In genomic region chr2:50535971-50536759, GRCh38 we compare ENCODE assay signal across 8 cellular contexts.
DNase-seq lines count a peak whose midpoint lies in the region; ATAC-seq and TF ChIP-seq lines count a peak whose summit lies in the region.

No MANE protein-coding gene starts in this region.

- DNase-seq in AG04449 (ENCODE audit: low read depth, low spot score) (no peak), NCI-H1105 treated with DMSO at 0.1 percent for 48 hours (lab: John Stamatoyannopoulos, UW) (peak; percentile 42), adipocyte (ENCODE audit: low read depth) (peak; percentile 69), lung microvascular endothelial cell (ENCODE audit: low read depth in 2 of 2) (peak; percentile 17 to 42), SKM-1 treated with dmso at 0.1 percent for 144 hours (lab: John Stamatoyannopoulos, UW; ENCODE audit: unreplicated experiment) (no peak), mesenteric fat pad (ENCODE audit: low spot score) (no peak)

- POLR2A ChIA-PET in AG04449 (lab: Yijun Ruan, JAX): no interaction called here

- TF ChIP-seq CTCF in AG04449 (IDR thresholded peaks at IDR 0.05; ENCODE audit: insufficient read depth, low read length, missing control alignments): peak; percentile 52

- no peak overlapping the region for H3K4me3 ChIP-seq in AG04449 (ENCODE audit: low read depth, low read length)
- no peak overlapping the region for H3K4me3 ChIP-seq in adipocyte (ENCODE audit: low read length)

- H3K9me3 ChIP-seq in adipocyte (ENCODE audit: control insufficient read depth, low read length): no peaks in the 10 kb centered on the region

- CTCF ChIA-PET in AG04449 (lab: Yijun Ruan, JAX): interaction anchor here (0.6 to 1.5 kb wide), 3 partner anchors 11 to 1372 kb away, joined by 3 to 4 read pairs (median 3); no protein-coding TSS in a partner anchor

- H3K4me1 ChIP-seq in adipocyte (ENCODE audit: control insufficient read depth, insufficient read depth, low read length): no peaks in the 10 kb centered on the region

- H3K27me3 ChIP-seq in adipocyte (replicated peaks; ENCODE audit: control insufficient read depth, insufficient read depth, low read length): peaks cover 11% of the 10 kb centered on the region

- ATAC-seq in GM19023 (IDR thresholded peaks at IDR 0.05; ENCODE audit: unreplicated experiment) (peak; percentile 62), HG03175 (IDR thresholded peaks at IDR 0.05; ENCODE audit: unreplicated experiment) (no peak)

- H3K9ac ChIP-seq in adipocyte (ENCODE audit: low read length): no peak overlapping the region

- H3K36me3 ChIP-seq in adipocyte (ENCODE audit: control insufficient read depth, insufficient read depth, low read length, severe bottlenecking): no peaks in the 10 kb centered on the region

Comparison
In these comparisons a context has a peak if more than half of its experiments do, and no peak if none do; other contexts are left out.
1. DNase-seq: peak in NCI-H1105 treated with DMSO at 0.1 percent for 48 hours (single experiment), adipocyte (single experiment) and lung microvascular endothelial cell (2 of 2); none in AG04449 (single experiment), SKM-1 treated with dmso at 0.1 percent for 144 hours (single experiment) and mesenteric fat pad (single experiment).